In the genomic region with DNA sequence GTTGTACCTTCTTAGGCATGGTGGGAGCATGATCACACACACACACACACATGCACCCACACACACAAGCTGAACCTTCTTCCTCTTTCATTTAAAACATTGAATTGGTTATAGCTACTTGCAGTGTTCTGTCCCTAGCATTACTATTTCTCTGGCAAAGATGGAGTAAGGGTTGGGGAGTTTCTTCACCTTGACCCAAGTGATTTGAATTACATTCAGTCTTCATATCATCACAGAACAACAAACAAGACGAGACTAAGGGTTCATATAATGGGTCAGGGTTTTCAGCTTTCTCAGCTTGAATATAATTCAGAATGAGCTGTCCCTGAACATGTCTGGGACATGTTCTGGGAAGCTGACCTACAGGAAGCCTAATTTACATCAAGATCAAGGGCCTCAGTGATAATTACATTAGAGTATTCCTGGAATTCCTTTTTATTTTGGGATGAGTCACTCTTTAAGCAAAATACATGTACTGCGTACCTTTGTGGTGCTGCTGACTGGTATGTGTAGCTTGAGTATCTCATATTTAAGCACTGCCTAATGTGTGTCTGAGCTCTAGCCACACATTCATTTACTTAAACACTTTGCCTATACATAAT, we compare ENCODE assay signal across 1 cellular context.
TF ChIP-seq lines count a peak whose summit lies in the region.

No MANE protein-coding gene starts in this region.

TF ChIP-seq in SK-N-SH treated with all-trans-retinoic acid at 6 μM for 48 hours, 23 proteins besides CTCF, POLR2A, EP300 and RAD21 (continued from another document):
- TF ChIP-seq, protein P1, sequence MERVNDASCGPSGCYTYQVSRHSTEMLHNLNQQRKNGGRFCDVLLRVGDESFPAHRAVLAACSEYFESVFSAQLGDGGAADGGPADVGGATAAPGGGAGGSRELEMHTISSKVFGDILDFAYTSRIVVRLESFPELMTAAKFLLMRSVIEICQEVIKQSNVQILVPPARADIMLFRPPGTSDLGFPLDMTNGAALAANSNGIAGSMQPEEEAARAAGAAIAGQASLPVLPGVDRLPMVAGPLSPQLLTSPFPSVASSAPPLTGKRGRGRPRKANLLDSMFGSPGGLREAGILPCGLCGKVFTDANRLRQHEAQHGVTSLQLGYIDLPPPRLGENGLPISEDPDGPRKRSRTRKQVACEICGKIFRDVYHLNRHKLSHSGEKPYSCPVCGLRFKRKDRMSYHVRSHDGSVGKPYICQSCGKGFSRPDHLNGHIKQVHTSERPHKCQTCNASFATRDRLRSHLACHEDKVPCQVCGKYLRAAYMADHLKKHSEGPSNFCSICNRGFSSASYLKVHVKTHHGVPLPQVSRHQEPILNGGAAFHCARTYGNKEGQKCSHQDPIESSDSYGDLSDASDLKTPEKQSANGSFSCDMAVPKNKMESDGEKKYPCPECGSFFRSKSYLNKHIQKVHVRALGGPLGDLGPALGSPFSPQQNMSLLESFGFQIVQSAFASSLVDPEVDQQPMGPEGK (CRISPR knock-in tag; IDR thresholded peaks at IDR 0.05; ENCODE audit: borderline replicate concordance) = peak; percentile 66; the same call in 1 of the 2 replicates
- TF ChIP-seq, protein P2, sequence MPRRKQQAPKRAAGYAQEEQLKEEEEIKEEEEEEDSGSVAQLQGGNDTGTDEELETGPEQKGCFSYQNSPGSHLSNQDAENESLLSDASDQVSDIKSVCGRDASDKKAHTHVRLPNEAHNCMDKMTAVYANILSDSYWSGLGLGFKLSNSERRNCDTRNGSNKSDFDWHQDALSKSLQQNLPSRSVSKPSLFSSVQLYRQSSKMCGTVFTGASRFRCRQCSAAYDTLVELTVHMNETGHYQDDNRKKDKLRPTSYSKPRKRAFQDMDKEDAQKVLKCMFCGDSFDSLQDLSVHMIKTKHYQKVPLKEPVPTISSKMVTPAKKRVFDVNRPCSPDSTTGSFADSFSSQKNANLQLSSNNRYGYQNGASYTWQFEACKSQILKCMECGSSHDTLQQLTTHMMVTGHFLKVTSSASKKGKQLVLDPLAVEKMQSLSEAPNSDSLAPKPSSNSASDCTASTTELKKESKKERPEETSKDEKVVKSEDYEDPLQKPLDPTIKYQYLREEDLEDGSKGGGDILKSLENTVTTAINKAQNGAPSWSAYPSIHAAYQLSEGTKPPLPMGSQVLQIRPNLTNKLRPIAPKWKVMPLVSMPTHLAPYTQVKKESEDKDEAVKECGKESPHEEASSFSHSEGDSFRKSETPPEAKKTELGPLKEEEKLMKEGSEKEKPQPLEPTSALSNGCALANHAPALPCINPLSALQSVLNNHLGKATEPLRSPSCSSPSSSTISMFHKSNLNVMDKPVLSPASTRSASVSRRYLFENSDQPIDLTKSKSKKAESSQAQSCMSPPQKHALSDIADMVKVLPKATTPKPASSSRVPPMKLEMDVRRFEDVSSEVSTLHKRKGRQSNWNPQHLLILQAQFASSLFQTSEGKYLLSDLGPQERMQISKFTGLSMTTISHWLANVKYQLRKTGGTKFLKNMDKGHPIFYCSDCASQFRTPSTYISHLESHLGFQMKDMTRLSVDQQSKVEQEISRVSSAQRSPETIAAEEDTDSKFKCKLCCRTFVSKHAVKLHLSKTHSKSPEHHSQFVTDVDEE (CRISPR knock-in tag; IDR thresholded peaks at IDR 0.05) = 0 out of 2 replicates have a peak, but pooled peaks have one; percentile 11
- TF ChIP-seq ISL1 (CRISPR knock-in tag; IDR thresholded peaks at IDR 0.05) (peak; percentile 96), ZNF565 (CRISPR knock-in tag; conservative IDR thresholded peaks at IDR 0.05; ENCODE audit: low read depth) (no peak), GLIS3 (CRISPR knock-in tag; IDR thresholded peaks at IDR 0.05) (peak; percentile 13; the same call in 1 of the 2 replicates), ZC3H10 (CRISPR knock-in tag; IDR thresholded peaks at IDR 0.05) (no peak), ZNF8 (CRISPR knock-in tag; IDR thresholded peaks at IDR 0.05) (peak; percentile 56; the same call in 1 of the 2 replicates), SNAI2 (CRISPR knock-in tag; IDR thresholded peaks at IDR 0.05) (peak; percentile 36; the same call in 1 of the 2 replicates), ZFP3 (CRISPR knock-in tag; IDR thresholded peaks at IDR 0.05) (peak; percentile 81)
